ENCODE assay signal across 1 cellular context in genomic region chr1:40802078-40803075, GRCh38.
TF ChIP-seq lines count a peak whose summit lies in the region.

No MANE protein-coding gene starts in this region.

TF ChIP-seq in K562, 482 proteins besides CTCF, POLR2A, EP300 and RAD21 (continued from another document and continues in another):
- TF ChIP-seq TBP (optimal IDR thresholded peaks at IDR 0.05; ENCODE audit: low read depth, low read length) = no peak
- no peak for TF ChIP-seq CCAR2 (IDR thresholded peaks at IDR 0.05; ENCODE audit: low read depth, low read length)
- no peak for TF ChIP-seq ZFPM2 (CRISPR knock-in tag; IDR thresholded peaks at IDR 0.05)
- TF ChIP-seq ZBTB1 (CRISPR knock-in tag; IDR thresholded peaks at IDR 0.05; ENCODE audit: borderline replicate concordance, low read depth) = no peak
- no peak for TF ChIP-seq EP400 (IDR thresholded peaks at IDR 0.05)
- TF ChIP-seq, protein P1, sequence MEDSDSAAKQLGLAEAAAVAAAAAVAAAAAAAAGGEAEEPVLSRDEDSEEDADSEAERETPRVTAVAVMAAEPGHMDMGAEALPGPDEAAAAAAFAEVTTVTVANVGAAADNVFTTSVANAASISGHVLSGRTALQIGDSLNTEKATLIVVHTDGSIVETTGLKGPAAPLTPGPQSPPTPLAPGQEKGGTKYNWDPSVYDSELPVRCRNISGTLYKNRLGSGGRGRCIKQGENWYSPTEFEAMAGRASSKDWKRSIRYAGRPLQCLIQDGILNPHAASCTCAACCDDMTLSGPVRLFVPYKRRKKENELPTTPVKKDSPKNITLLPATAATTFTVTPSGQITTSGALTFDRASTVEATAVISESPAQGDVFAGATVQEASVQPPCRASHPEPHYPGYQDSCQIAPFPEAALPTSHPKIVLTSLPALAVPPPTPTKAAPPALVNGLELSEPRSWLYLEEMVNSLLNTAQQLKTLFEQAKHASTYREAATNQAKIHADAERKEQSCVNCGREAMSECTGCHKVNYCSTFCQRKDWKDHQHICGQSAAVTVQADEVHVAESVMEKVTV (CRISPR knock-in tag; IDR thresholded peaks at IDR 0.05) = no peak
- no peak for TF ChIP-seq ZNF699 (CRISPR knock-in tag; IDR thresholded peaks at IDR 0.05; ENCODE audit: insufficient replicate concordance)
- TF ChIP-seq ZNF77 (CRISPR knock-in tag; IDR thresholded peaks at IDR 0.05) = no peak
- no peak for TF ChIP-seq BCL6 (CRISPR knock-in tag; IDR thresholded peaks at IDR 0.05)
- TF ChIP-seq SMARCE1 (IDR thresholded peaks at IDR 0.05) = peak; percentile 10; the same call in 1 of the 2 replicates
- no peak for TF ChIP-seq PCBP2 (IDR thresholded peaks at IDR 0.05; ENCODE audit: low read depth, low read length, poor library complexity, severe bottlenecking)
- TF ChIP-seq CREB5 (CRISPR knock-in tag; IDR thresholded peaks at IDR 0.05) = no peak
- TF ChIP-seq ZNF23 (CRISPR knock-in tag; IDR thresholded peaks at IDR 0.05) = no peak
- no peak for TF ChIP-seq TAF15 (IDR thresholded peaks at IDR 0.05; ENCODE audit: low read depth, low read length)
- no peak for TF ChIP-seq CHCHD3 (CRISPR knock-in tag; IDR thresholded peaks at IDR 0.05)
- no peak for TF ChIP-seq PPARD (CRISPR knock-in tag; IDR thresholded peaks at IDR 0.05)
- TF ChIP-seq ZBTB8A (IDR thresholded peaks at IDR 0.05; ENCODE audit: partially characterized antibody) = no peak
- TF ChIP-seq NFIC (IDR thresholded peaks at IDR 0.05) = no peak
- 0 out of 2 replicates have a peak, but pooled peaks have one; percentile 14 for TF ChIP-seq SIN3B (IDR thresholded peaks at IDR 0.05; ENCODE audit: low read depth)
- TF ChIP-seq EWSR1 (IDR thresholded peaks at IDR 0.05; ENCODE audit: borderline replicate concordance, low read depth, partially characterized antibody) = no peak
- TF ChIP-seq HES1 (IDR thresholded peaks at IDR 0.05; ENCODE audit: low read depth) = no peak
- no peak for TF ChIP-seq MCM2 (IDR thresholded peaks at IDR 0.05; ENCODE audit: low read depth)
- TF ChIP-seq NFE2L1 (tag; IDR thresholded peaks at IDR 0.05; ENCODE audit: borderline replicate concordance, low read depth) = no peak
- no peak for TF ChIP-seq PRPF4 (IDR thresholded peaks at IDR 0.05; ENCODE audit: insufficient read depth, low read depth, low read length, poor library complexity, severe bottlenecking)
- peak; percentile 80 for TF ChIP-seq POLR2G (IDR thresholded peaks at IDR 0.05; ENCODE audit: low read depth, low read length)
- TF ChIP-seq ZNF3 (CRISPR knock-in tag; IDR thresholded peaks at IDR 0.05) = no peak
- TF ChIP-seq ZNF586 (CRISPR knock-in tag; conservative IDR thresholded peaks at IDR 0.05) = no peak
- no peak for TF ChIP-seq THAP12 (CRISPR knock-in tag; IDR thresholded peaks at IDR 0.05)
- no peak for TF ChIP-seq KLF13 (tag; IDR thresholded peaks at IDR 0.05; ENCODE audit: borderline replicate concordance, low read depth)
- TF ChIP-seq, protein P2, sequence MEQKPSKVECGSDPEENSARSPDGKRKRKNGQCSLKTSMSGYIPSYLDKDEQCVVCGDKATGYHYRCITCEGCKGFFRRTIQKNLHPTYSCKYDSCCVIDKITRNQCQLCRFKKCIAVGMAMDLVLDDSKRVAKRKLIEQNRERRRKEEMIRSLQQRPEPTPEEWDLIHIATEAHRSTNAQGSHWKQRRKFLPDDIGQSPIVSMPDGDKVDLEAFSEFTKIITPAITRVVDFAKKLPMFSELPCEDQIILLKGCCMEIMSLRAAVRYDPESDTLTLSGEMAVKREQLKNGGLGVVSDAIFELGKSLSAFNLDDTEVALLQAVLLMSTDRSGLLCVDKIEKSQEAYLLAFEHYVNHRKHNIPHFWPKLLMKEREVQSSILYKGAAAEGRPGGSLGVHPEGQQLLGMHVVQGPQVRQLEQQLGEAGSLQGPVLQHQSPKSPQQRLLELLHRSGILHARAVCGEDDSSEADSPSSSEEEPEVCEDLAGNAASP (IDR thresholded peaks at IDR 0.05) = no peak
- TF ChIP-seq ELF4 (CRISPR knock-in tag; IDR thresholded peaks at IDR 0.05) = 0 out of 2 replicates have a peak, but pooled peaks have one; percentile 38
- 0 out of 2 replicates have a peak, but pooled peaks have one; percentile 33 for TF ChIP-seq PYGO2 (tag; IDR thresholded peaks at IDR 0.05)
- TF ChIP-seq ETV5 (CRISPR knock-in tag; IDR thresholded peaks at IDR 0.05; ENCODE audit: low read depth) = peak; percentile 45
- TF ChIP-seq GTF2B (IDR thresholded peaks at IDR 0.05; ENCODE audit: extremely low read depth, insufficient read length) = no peak
- TF ChIP-seq, protein P3, sequence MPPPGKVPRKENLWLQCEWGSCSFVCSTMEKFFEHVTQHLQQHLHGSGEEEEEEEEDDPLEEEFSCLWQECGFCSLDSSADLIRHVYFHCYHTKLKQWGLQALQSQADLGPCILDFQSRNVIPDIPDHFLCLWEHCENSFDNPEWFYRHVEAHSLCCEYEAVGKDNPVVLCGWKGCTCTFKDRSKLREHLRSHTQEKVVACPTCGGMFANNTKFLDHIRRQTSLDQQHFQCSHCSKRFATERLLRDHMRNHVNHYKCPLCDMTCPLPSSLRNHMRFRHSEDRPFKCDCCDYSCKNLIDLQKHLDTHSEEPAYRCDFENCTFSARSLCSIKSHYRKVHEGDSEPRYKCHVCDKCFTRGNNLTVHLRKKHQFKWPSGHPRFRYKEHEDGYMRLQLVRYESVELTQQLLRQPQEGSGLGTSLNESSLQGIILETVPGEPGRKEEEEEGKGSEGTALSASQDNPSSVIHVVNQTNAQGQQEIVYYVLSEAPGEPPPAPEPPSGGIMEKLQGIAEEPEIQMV (tag; conservative IDR thresholded peaks at IDR 0.05; ENCODE audit: low read depth) = no peak
- TF ChIP-seq, protein P4, sequence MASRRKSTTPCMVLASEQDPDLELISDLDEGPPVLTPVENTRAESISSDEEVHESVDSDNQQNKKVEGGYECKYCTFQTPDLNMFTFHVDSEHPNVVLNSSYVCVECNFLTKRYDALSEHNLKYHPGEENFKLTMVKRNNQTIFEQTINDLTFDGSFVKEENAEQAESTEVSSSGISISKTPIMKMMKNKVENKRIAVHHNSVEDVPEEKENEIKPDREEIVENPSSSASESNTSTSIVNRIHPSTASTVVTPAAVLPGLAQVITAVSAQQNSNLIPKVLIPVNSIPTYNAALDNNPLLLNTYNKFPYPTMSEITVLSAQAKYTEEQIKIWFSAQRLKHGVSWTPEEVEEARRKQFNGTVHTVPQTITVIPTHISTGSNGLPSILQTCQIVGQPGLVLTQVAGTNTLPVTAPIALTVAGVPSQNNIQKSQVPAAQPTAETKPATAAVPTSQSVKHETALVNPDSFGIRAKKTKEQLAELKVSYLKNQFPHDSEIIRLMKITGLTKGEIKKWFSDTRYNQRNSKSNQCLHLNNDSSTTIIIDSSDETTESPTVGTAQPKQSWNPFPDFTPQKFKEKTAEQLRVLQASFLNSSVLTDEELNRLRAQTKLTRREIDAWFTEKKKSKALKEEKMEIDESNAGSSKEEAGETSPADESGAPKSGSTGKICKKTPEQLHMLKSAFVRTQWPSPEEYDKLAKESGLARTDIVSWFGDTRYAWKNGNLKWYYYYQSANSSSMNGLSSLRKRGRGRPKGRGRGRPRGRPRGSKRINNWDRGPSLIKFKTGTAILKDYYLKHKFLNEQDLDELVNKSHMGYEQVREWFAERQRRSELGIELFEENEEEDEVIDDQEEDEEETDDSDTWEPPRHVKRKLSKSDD (conservative IDR thresholded peaks at IDR 0.05; ENCODE audit: low read length) = no peak; the same call in 1 of the 2 replicates
- TF ChIP-seq SMARCA5 (IDR thresholded peaks at IDR 0.05) = peak; percentile 99
- TF ChIP-seq MCM7 (IDR thresholded peaks at IDR 0.05) = no peak
- TF ChIP-seq ARID1B (IDR thresholded peaks at IDR 0.05) = no peak
- TF ChIP-seq MAFF (IDR thresholded peaks at IDR 0.05; ENCODE audit: low read length) = no peak
- TF ChIP-seq CTBP1 (IDR thresholded peaks at IDR 0.05; ENCODE audit: borderline replicate concordance) = peak; percentile 50; the same call in 1 of the 2 replicates
- TF ChIP-seq HDAC3 (IDR thresholded peaks at IDR 0.05; ENCODE audit: borderline replicate concordance, partially characterized antibody) = no peak
- TF ChIP-seq CHD1 (IDR thresholded peaks at IDR 0.05; ENCODE audit: low read length) = no peak
- TF ChIP-seq ID3 (CRISPR knock-in tag; IDR thresholded peaks at IDR 0.05) = no peak
- TF ChIP-seq ID3 (tag; IDR thresholded peaks at IDR 0.05) = peak; percentile 75
- TF ChIP-seq IRF9 (tag; IDR thresholded peaks at IDR 0.05) = no peak
- TF ChIP-seq CLOCK (CRISPR knock-in tag; IDR thresholded peaks at IDR 0.05; ENCODE audit: borderline replicate concordance) = no peak
- peak; percentile 47; the same call in 1 of the 2 replicates for TF ChIP-seq MTA3 (IDR thresholded peaks at IDR 0.05; ENCODE audit: borderline replicate concordance)
- peak; percentile 59 for TF ChIP-seq BRD9 (IDR thresholded peaks at IDR 0.05; ENCODE audit: low read depth, partially characterized antibody)
